Comparison of ENCODE assay signal across 22 cellular contexts in the genomic region with DNA sequence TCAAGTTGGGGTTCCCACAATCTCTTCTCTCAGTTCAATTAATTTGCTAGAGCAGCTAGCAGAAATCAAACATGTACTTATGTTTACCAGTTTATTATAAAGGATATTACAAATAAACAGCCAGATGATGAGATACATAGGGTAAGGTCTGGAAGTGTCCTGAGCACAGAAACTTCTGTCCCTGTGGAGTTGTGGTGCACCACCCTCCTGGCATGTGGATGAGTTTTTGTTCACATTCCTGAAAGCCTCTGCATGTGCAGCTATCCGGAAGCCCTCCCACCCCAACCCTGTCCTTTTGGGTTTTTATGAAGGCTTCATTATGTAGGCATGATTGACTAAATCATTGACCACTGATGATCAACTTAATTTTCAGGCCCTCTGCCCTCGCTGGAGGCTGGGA.
"Had no signal": no experiment of that assay in that cellular context is flagged by ENCODE, and none has a peak within 500 bp of the region (broad histone marks: within the 10 kb centered on the region; RNA-seq: fewer than 3 reads in every experiment).

No MANE protein-coding gene starts in this region.

- H3K4me3 ChIP-seq: K562, MG63, SJSA1, SK-N-MC had no signal

- H3K27ac ChIP-seq: KMS-11, SJSA1, SK-N-MC had no signal

- H3K27me3 ChIP-seq: MG63, SJSA1 had no signal

- H3K27me3 Mint-ChIP-seq: IgD-negative memory B cell had no signal

- H3K9ac ChIP-seq: KMS-11 had no signal

- DNase-seq: Kasumi-1, MG63, NCI-H1092 treated with DMSO at 0.1 percent for 48 hours, NCI-H1436, NCI-H187, NCI-H2029, NCI-H2081 treated with DMSO at 0.1 percent for 48 hours, NCI-H2171, NCI-H226, NCI-H446, NCI-H510A, NCI-H524 treated with DMSO at 0.1 percent for 48 hours, NCI-H69, NCI-H774, Right ventricle myocardium superior, SIG-M5 had no signal

- ATAC-seq: HepG2, K562 had no signal

- H3K27ac Mint-ChIP-seq: IgD-negative memory B cell had no signal

- H3K4me3 Mint-ChIP-seq: IgD-negative memory B cell had no signal

- H3K36me3 ChIP-seq: MG63, SJSA1 had no signal

- H3K4me2 ChIP-seq: KMS-11 had no signal

- H3K9me3 ChIP-seq: SJSA1 had no signal
